31 cellular contexts compared by ENCODE assay signal in genomic region chr9:97755618-97756267, GRCh38.
"Had no signal": no experiment of that assay in that cellular context is flagged by ENCODE, and none has a peak within 500 bp of the region (broad histone marks: within the 10 kb centered on the region; RNA-seq: fewer than 3 reads in every experiment).

No MANE protein-coding gene starts in this region.

- H3K36me3 Mint-ChIP-seq: activated CD4-positive, alpha-beta memory T cell treated with anti-CD3 and anti-CD28 coated beads for 36 hours; activated naive CD8-positive, alpha-beta T cell treated with anti-CD3 and anti-CD28 coated beads for 36 hours had no signal

- DNase-seq: activated B cell treated with CpG ODN at 0.5 μM for 24 hours; activated CD4-positive, alpha-beta memory T cell treated with anti-CD3 and anti-CD28 coated beads for 36 hours; activated CD4-positive, alpha-beta T cell treated with anti-CD3 and anti-CD28 coated beads for 4 hours; activated CD4-positive, alpha-beta T cell treated with anti-CD3 and anti-CD28 coated beads, Interleukin-2, amount 50 U/mL, for 1 hour; activated CD4-positive, CD25-positive, alpha-beta regulatory T cell treated with anti-CD3 and anti-CD28 coated beads, Interleukin-2, amount 50 U/mL, for 72 hours; activated naive CD4-positive, alpha-beta T cell; activated naive CD4-positive, alpha-beta T cell treated with anti-CD3 and anti-CD28 coated beads, Interleukin-2, amount 50 U/mL, for 16 hours; activated naive CD8-positive, alpha-beta T cell treated with anti-CD3 and anti-CD28 coated beads for 36 hours; activated T-cell treated with anti-CD3 and anti-CD28 coated beads, Interleukin-2, amount 50 U/mL, for 1 hour; amniotic stem cell; aorta; brain microvascular endothelial cell; MM.1S; MV-4-11; NCI-H1092; NCI-H1436 treated with DMSO at 0.1 percent for 48 hours; NCI-H1694 treated with DMSO at 0.1 percent for 48 hours; NCI-H2029; NCI-H345; NCI-H524 treated with DMSO at 0.1 percent for 48 hours; NCI-H748 treated with DMSO at 0.1 percent for 48 hours; NK-92 treated with Interleukin-12 subunit alpha and Interleukin-12 subunit beta, amount 100 ng/mL, for 24 hours; PC-3; Peyer's patch; RPMI8226; SW 1271; T-helper 1 cell; T-helper 2 cell; T-helper 9 cell had no signal

- H3K9me3 Mint-ChIP-seq: activated CD4-positive, alpha-beta memory T cell treated with anti-CD3 and anti-CD28 coated beads for 36 hours; activated naive CD8-positive, alpha-beta T cell treated with anti-CD3 and anti-CD28 coated beads for 36 hours; activated T-helper 1 cell treated with anti-CD3 and anti-CD28 coated beads, Interleukin-12 subunit alpha, Interleukin-12 subunit beta, Interleukin-2, Interleukin-4 antibody, amounts not matched to agents 30 ng/mL and 10 ng/mL and 1 ng/mL, durations not matched to agents 14 hours and 24 hours and 36 hours; central memory CD8-positive, alpha-beta T cell had no signal

- H3K27ac Mint-ChIP-seq: activated B cell treated with CpG ODN at 0.5 μM for 24 hours; activated CD4-positive, alpha-beta memory T cell treated with anti-CD3 and anti-CD28 coated beads for 36 hours; activated naive CD8-positive, alpha-beta T cell treated with anti-CD3 and anti-CD28 coated beads for 36 hours; activated T-helper 1 cell treated with anti-CD3 and anti-CD28 coated beads, Interleukin-12 subunit alpha, Interleukin-12 subunit beta, Interleukin-2, Interleukin-4 antibody, amounts not matched to agents 30 ng/mL and 10 ng/mL and 1 ng/mL, durations not matched to agents 14 hours and 24 hours and 36 hours had no signal

- H3K4me3 Mint-ChIP-seq: activated B cell treated with CpG ODN at 0.5 μM for 24 hours; activated CD4-positive, alpha-beta memory T cell treated with anti-CD3 and anti-CD28 coated beads for 36 hours; activated naive CD8-positive, alpha-beta T cell treated with anti-CD3 and anti-CD28 coated beads for 36 hours; activated T-helper 1 cell treated with anti-CD3 and anti-CD28 coated beads, Interleukin-12 subunit alpha, Interleukin-12 subunit beta, Interleukin-2, Interleukin-4 antibody, amounts not matched to agents 30 ng/mL and 10 ng/mL and 1 ng/mL, durations not matched to agents 14 hours and 24 hours and 36 hours; central memory CD8-positive, alpha-beta T cell had no signal

- H3K4me1 Mint-ChIP-seq: activated B cell treated with CpG ODN at 0.5 μM for 24 hours; activated naive CD8-positive, alpha-beta T cell treated with anti-CD3 and anti-CD28 coated beads for 36 hours; central memory CD8-positive, alpha-beta T cell had no signal

- ATAC-seq: PC-3 had no signal
